ENCODE assay signal across 8 cellular contexts in genomic region chr1:2275796-2276536, GRCh38. TPM values are rescaled to one million over a fixed set of nuclear protein-coding genes. Genes with fewer than 3 reads are reported as not detected.
DNase-seq lines count a peak whose midpoint lies in the region; ATAC-seq and TF ChIP-seq lines count a peak whose summit lies in the region.

No MANE protein-coding gene starts in this region.

- H3K27ac Mint-ChIP-seq in H9, result peak overlapping the region; percentile 70 to 95 (median 93); a peak in 5 of 7 replicates

- H3K9ac ChIP-seq in H9 (ENCODE audit: extremely low read depth, insufficient read length, low read length) (no peak overlapping the region), SK-N-MC (ENCODE audit: insufficient read length) (no peak overlapping the region)

- H3K27me3 Mint-ChIP-seq in H9 (ENCODE audit: low read depth), result no peaks in the 10 kb centered on the region

- WGBS in H9 (ENCODE audit: extremely low coverage, insufficient read length, low lambda C conversion rate), result no CpG with 5 or more reads among the region's 14 CpGs

- no peak overlapping the region for H2BK120ac ChIP-seq in H9 (ENCODE audit: low read depth, low read length, poor library complexity, severe bottlenecking)

- H3K4me1 ChIP-seq in H9 (ENCODE audit: insufficient read depth, low read length), result peaks cover 2% of the 10 kb centered on the region; the same call in 1 of the 2 replicates

- H2AK5ac ChIP-seq in H9 (ENCODE audit: insufficient read length, low read length), result no peak overlapping the region

- no peak overlapping the region for H2BK15ac ChIP-seq in H9 (ENCODE audit: low read depth, low read length)

- H3K27me3 ChIP-seq in H9 (ENCODE audit: insufficient read depth, low read length), result no peaks in the 10 kb centered on the region

- H3K79me1 ChIP-seq in H9 (ENCODE audit: insufficient read depth, low read depth, low read length, poor library complexity, severe bottlenecking), result no peaks in the 10 kb centered on the region

- H3K4ac ChIP-seq in H9 (ENCODE audit: low read depth, low read length), result no peak overlapping the region

- H3K9me3 Mint-ChIP-seq in H9, result peaks cover 3 to 4% of the 10 kb centered on the region in 2 experiments

- DNase-seq in H9 (peak; percentile 37), SK-N-MC (ENCODE audit: low read depth, low spot score) (no peak), left cardiac atrium (no peak), OCI-M1 (lab: John Stamatoyannopoulos, UW) (no peak), foreskin melanocyte (no peak)

- peaks cover 57 to 70% of the 10 kb centered on the region in 2 experiments for H3K4me1 Mint-ChIP-seq in H9

- H3K27ac ChIP-seq in H9 (ENCODE audit: insufficient read length, low read depth, low read length) (no peak overlapping the region), SK-N-MC (peak overlapping the region; percentile 27), skin epidermis (peak overlapping the region in 12 of 21 experiments; percentile 14 to 80 (median 46))

- no peak overlapping the region for H3K14ac ChIP-seq in H9 (ENCODE audit: insufficient read depth, low read length)

- H2BK20ac ChIP-seq in H9 (ENCODE audit: low read depth, low read length, poor library complexity, severe bottlenecking), result no peak overlapping the region

- peaks cover 7% of the 10 kb centered on the region; the same call in 1 of the 2 replicates for H3K36me3 ChIP-seq in SK-N-MC (ENCODE audit: insufficient read depth, low read length)

- no peak overlapping the region for H4K8ac ChIP-seq in H9 (replicated peaks; ENCODE audit: insufficient read length, low read depth, low read length)

- H3K79me2 ChIP-seq in H9 (ENCODE audit: insufficient read depth, low read length), result peaks cover 44% of the 10 kb centered on the region; the same call in 1 of the 2 replicates

- H3K36me3 Mint-ChIP-seq in H9 (ENCODE audit: insufficient read depth in 1 of 3, low read depth in 3 of 3), result peaks cover 15 to 24% (median 16%) of the 10 kb centered on the region in 3 experiments; a peak in 6 of 7 replicates

- H3K18ac ChIP-seq in H9 (ENCODE audit: insufficient read length, low read depth, low read length), result no peak overlapping the region

- no peak for TF ChIP-seq CTCF in H9 (conservative IDR thresholded peaks at IDR 0.05)

- no peak overlapping the region for H3K4me2 ChIP-seq in H9 (ENCODE audit: insufficient read depth, insufficient read length, low read length)

- no peak overlapping the region for H2BK12ac ChIP-seq in H9 (ENCODE audit: insufficient read length, low read depth, low read length)

- no peak overlapping the region for H4K5ac ChIP-seq in H9 (ENCODE audit: insufficient read length, low read depth, low read length)

- H2AFZ ChIP-seq in H9 (ENCODE audit: low read length), result no peak overlapping the region

- H3T11ph ChIP-seq in H9 (ENCODE audit: low read length), result no peak overlapping the region

- H2BK5ac ChIP-seq in H9 (ENCODE audit: insufficient read length, low read length), result no peak overlapping the region

- intact Hi-C loops in left cardiac atrium (cut with DNase I), result no loop called here

- no peak overlapping the region for H3K56ac ChIP-seq in H9 (ENCODE audit: insufficient read length, low read depth, low read length)

- H3K23me2 ChIP-seq in H9 (ENCODE audit: insufficient read length, low read depth, low read length, poor library complexity, severe bottlenecking), result no peaks in the 10 kb centered on the region

- no peaks in the 10 kb centered on the region for H3K9me3 ChIP-seq in H9 (ENCODE audit: control insufficient read depth, low read depth, low read length)
- no peaks in the 10 kb centered on the region for H3K9me3 ChIP-seq in SK-N-MC (ENCODE audit: low read depth, low read length)

- H3K23ac ChIP-seq in H9 (ENCODE audit: insufficient read length, low read depth, low read length), result no peak overlapping the region

- no peak overlapping the region for H3K4me3 Mint-ChIP-seq in H9

- peak; percentile 11 to 36 for ATAC-seq in left cardiac atrium
- no peak for ATAC-seq in GM19467 (IDR thresholded peaks at IDR 0.05; ENCODE audit: unreplicated experiment)
- ATAC-seq in GM18511 (IDR thresholded peaks at IDR 0.05; ENCODE audit: unreplicated experiment), result no peak

- H3K4me3 ChIP-seq in SK-N-MC, result no peak overlapping the region
- H3K4me3 ChIP-seq in skin epidermis, result no peak overlapping the region

- no peak overlapping the region for H4K91ac ChIP-seq in H9 (ENCODE audit: insufficient read length, low read depth, low read length)

- peaks cover 3% of the 10 kb centered on the region for H4K20me1 ChIP-seq in H9 (ENCODE audit: control insufficient read depth, insufficient read depth, insufficient read length)

RNA-seq across cellular contexts. Expression of gene SKI, which starts 47.8 kb away (rescaled TPM):
- 88.8 and 89.5 TPM in 2 replicates for total RNA-seq in H9 (2021)
- total RNA-seq in left cardiac atrium, result 10 to 100 TPM; 47.1 to 66.9 TPM

Comparison
In these comparisons a context has a peak if more than half of its experiments do, and no peak if none do; other contexts are left out.
1. ATAC-seq: peak in left cardiac atrium (2 of 2); none in GM19467 (single experiment) and GM18511 (single experiment).